ENCODE assay signal across 11 cellular contexts in genomic region chr9:101586651-101587050, GRCh38. TPM values are rescaled to one million over a fixed set of nuclear protein-coding genes. Genes with fewer than 3 reads are reported as not detected.
A peak's percentile ranks its signal among the peaks of the same experiment; 100 is the strongest.
DNase-seq lines count a peak whose midpoint lies in the region; ATAC-seq and FAIRE-seq lines count a peak whose summit lies in the region.
"Had no signal": no experiment of that assay in that cellular context is flagged by ENCODE, and none has a peak within 500 bp of the region (broad histone marks: within the 10 kb centered on the region; RNA-seq: fewer than 3 reads in every experiment).

No MANE protein-coding gene starts in this region.

- no peak for FAIRE-seq in small intestine (lab: Jason Lieb, UNC)

- no peaks in the 10 kb centered on the region for H3K27me3 Mint-ChIP-seq in activated T-cell treated with anti-CD3 and anti-CD28 coated beads, Interleukin-2, amount 50 U/mL, for 24 hours
- H3K27me3 Mint-ChIP-seq: T-cell had no signal

- no peaks in the 10 kb centered on the region for H3K9me3 Mint-ChIP-seq in activated T-cell treated with anti-CD3 and anti-CD28 coated beads, Interleukin-2, amount 50 U/mL, for 24 hours

- no peaks in the 10 kb centered on the region for H3K9me3 ChIP-seq in small intestine (ENCODE audit: control insufficient read depth, low read depth)

- peaks cover 12% of the 10 kb centered on the region for H3K4me1 Mint-ChIP-seq in activated T-cell treated with anti-CD3 and anti-CD28 coated beads, Interleukin-2, amount 50 U/mL, for 24 hours (ENCODE audit: low read depth)

- no peak for DNase-seq in activated T-cell treated with anti-CD3 and anti-CD28 coated beads, Interleukin-2, amount 50 U/mL, for 24 hours
- DNase-seq in activated T-cell treated with anti-CD3 and anti-CD28 coated beads, Interleukin-2, amount 50 U/mL, for 1 hour: no peak
- DNase-seq in small intestine: peak; percentile 21
- DNase-seq in DMS79 (lab: John Stamatoyannopoulos, UW): no peak
- DNase-seq in glomerular visceral epithelial cell (ENCODE audit: extremely low spot score): no peak
- DNase-seq in SW 1271 (lab: John Stamatoyannopoulos, UW): no peak
- DNase-seq: retina, T-cell had no signal

- H3K36me3 Mint-ChIP-seq in activated T-cell treated with anti-CD3 and anti-CD28 coated beads, Interleukin-2, amount 50 U/mL, for 24 hours (ENCODE audit: low read depth): no peaks in the 10 kb centered on the region
- H3K36me3 Mint-ChIP-seq: T-cell had no signal

- H3K4me3 Mint-ChIP-seq in activated T-cell treated with anti-CD3 and anti-CD28 coated beads, Interleukin-2, amount 50 U/mL, for 24 hours: no peak overlapping the region
- H3K4me3 Mint-ChIP-seq: T-cell had no signal

- no peaks in the 10 kb centered on the region for H3K4me1 ChIP-seq in small intestine (ENCODE audit: control insufficient read depth in 2 of 2, insufficient read depth in 1 of 2, low read depth in 1 of 2, low read length in 1 of 2)

- ATAC-seq in GM21786 (IDR thresholded peaks at IDR 0.05; ENCODE audit: unreplicated experiment) (peak; percentile 81), HG03469 (IDR thresholded peaks at IDR 0.05; ENCODE audit: unreplicated experiment) (peak; percentile 96)
- ATAC-seq: T-cell had no signal

- no peaks in the 10 kb centered on the region for H3K27me3 ChIP-seq in small intestine (ENCODE audit: control insufficient read depth in 2 of 2, insufficient read depth in 2 of 2, low read length in 2 of 2)

- no peak overlapping the region for H3K27ac ChIP-seq in small intestine (ENCODE audit: low read depth in 1 of 2, low read length in 1 of 2)

- peak overlapping the region; percentile 55 for H3K27ac Mint-ChIP-seq in activated T-cell treated with anti-CD3 and anti-CD28 coated beads, Interleukin-2, amount 50 U/mL, for 24 hours
- H3K27ac Mint-ChIP-seq: T-cell had no signal

- 76 to 84% (median 82%) methylated on average over 5 of the region's 5 CpGs for WGBS in small intestine, 3 donors

- no peak overlapping the region for H3K4me3 ChIP-seq in small intestine (ENCODE audit: low read depth in 1 of 2, low read length in 2 of 2)

- no peaks in the 10 kb centered on the region for H3K36me3 ChIP-seq in small intestine (ENCODE audit: control insufficient read depth in 2 of 2, insufficient read depth in 2 of 2, low read length in 2 of 2)

RNA-seq across cellular contexts. Expression of gene PPP3R2, which starts 8.1 kb away (rescaled TPM):
- not detected for polyA plus RNA-seq in small intestine
- polyA plus RNA-seq: adipose tissue had no signal

RNA-seq across cellular contexts. Expression of gene RNF20, which starts 53.0 kb away (rescaled TPM):
- 10 to 100 TPM in 1 of 3 donors, 1 to 10 TPM in 2; 6.8 to 17.3 (median 9.8) TPM for polyA plus RNA-seq in small intestine
